11 cellular contexts compared by ENCODE assay signal in the genomic region with DNA sequence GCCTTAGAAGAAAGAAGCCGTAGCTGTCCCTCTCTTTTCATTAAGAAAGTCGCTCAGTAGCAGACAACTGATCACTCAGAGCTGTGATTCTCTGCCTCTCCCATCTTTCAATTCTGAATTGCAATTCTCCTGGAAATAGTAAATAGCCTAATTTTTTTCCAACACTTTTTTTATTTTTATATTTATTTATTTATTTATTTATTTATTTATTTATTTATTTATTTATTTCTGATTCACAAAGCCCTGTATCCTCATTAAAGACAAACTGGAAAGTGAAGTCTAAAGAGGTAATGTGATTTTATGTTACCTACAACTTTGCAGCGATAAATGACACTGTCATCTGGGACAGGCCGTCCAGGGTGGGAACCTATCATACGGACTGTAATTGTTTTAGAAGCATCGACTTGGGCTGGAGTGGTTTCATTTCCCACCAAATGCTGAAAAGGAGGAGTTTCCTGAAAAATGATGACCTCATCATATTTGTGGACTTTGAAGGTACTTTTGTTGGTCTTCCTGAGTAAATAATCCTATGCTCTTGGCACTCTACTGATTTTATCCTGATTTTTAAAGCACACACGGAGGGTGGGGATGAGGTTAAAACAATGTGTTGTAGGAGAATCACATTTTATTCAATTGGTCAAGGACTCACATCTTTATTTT. TPM values are rescaled to one million over a fixed set of nuclear protein-coding genes. Genes with fewer than 3 reads are reported as not detected.
"Had no signal": no experiment of that assay in that cellular context is flagged by ENCODE, and none has a peak within 500 bp of the region (broad histone marks: within the 10 kb centered on the region; RNA-seq: fewer than 3 reads in every experiment).

No MANE protein-coding gene starts in this region.

RNA-seq across cellular contexts. Expression of a gene that starts 41.2 kb away (rescaled TPM):
- total RNA-seq: natural killer cell treated with Interleukin-12 subunit alpha and Interleukin-12 subunit beta and Interleukin-15 and Interleukin-18, amount 100 ng/mL, for 72 hours; neural crest cell; omental fat pad; osteocyte; posterior vena cava; pulmonary artery endothelial cell; right atrium auricular region; sciatic nerve; smooth muscle cell; upper lobe of right lung; urinary bladder had no signal
- polyA plus RNA-seq: smooth muscle cell, urinary bladder had no signal
